Comparison of ENCODE assay signal across 1 cellular context in genomic region chr14:24160850-24161804, GRCh38.
TF ChIP-seq lines count a peak whose summit lies in the region.

Gene IRF9, plus strand, starts transcription at chr14:24161265. Its CDS starts 880 bp downstream, at chr14:24162145.

TF ChIP-seq in GM12878, 131 proteins besides CTCF, POLR2A, EP300 and RAD21 (continued from another document and continues in another):
- TF ChIP-seq IRF5 (IDR thresholded peaks at IDR 0.05; ENCODE audit: borderline replicate concordance) (no peak), BACH1 (IDR thresholded peaks at IDR 0.05; ENCODE audit: borderline replicate concordance) (peak; percentile 76; the same call in 1 of the 2 replicates), ETV6 (conservative IDR thresholded peaks at IDR 0.05 in 1 of 2, IDR thresholded peaks at IDR 0.05 in 1 of 2; ENCODE audit: borderline replicate concordance in 1 of 2, low read depth in 1 of 2) (peak in 1 of 2 experiments; percentile 34; a peak in 1 of 4 replicates), WRNIP1 (IDR thresholded peaks at IDR 0.05; ENCODE audit: borderline replicate concordance, low read depth, low read length) (peak; percentile 8; the same call in 1 of the 2 replicates), USF1 (IDR thresholded peaks at IDR 0.05; ENCODE audit: borderline replicate concordance, extremely low read length, insufficient read depth, low read depth, low read length) (peak; percentile 95), ZBTB11 (CRISPR knock-in tag; IDR thresholded peaks at IDR 0.05) (no peak), NR2C2 (IDR thresholded peaks at IDR 0.05; ENCODE audit: borderline replicate concordance, control insufficient read depth, insufficient read length, low read depth) (no peak), RUNX3 (IDR thresholded peaks at IDR 0.05; ENCODE audit: low read length) (peak; percentile 40), LARP7 (IDR thresholded peaks at IDR 0.05) (peak; percentile 68), TCF3 (IDR thresholded peaks at IDR 0.05; ENCODE audit: borderline replicate concordance, insufficient read depth, low read depth, low read length) (peak; percentile 38; the same call in 1 of the 2 replicates), BCLAF1 (IDR thresholded peaks at IDR 0.05) (no peak), MYC (IDR thresholded peaks at IDR 0.05; ENCODE audit: insufficient read depth, insufficient read length, insufficient replicate concordance, low read length, severe bottlenecking) (no peak), POLR2AphosphoS2 (IDR thresholded peaks at IDR 0.05; ENCODE audit: low read depth, low read length) (peak; percentile 97), BRCA1 (IDR thresholded peaks at IDR 0.05; ENCODE audit: low read depth, low read length) (no peak), RFX5 (IDR thresholded peaks at IDR 0.05; ENCODE audit: low read depth, low read length) (no peak), MEF2A (IDR thresholded peaks at IDR 0.05; ENCODE audit: insufficient read depth, low read depth, low read length) (0 out of 2 replicates have a peak, but pooled peaks have one; percentile 30), HDAC6 (IDR thresholded peaks at IDR 0.05; ENCODE audit: unreplicated experiment) (no peak), ZNF592 (IDR thresholded peaks at IDR 0.05) (no peak), JUND (IDR thresholded peaks at IDR 0.05; ENCODE audit: low read depth, low read length) (no peak), MEF2B (IDR thresholded peaks at IDR 0.05; ENCODE audit: partially characterized antibody, poor library complexity, severe bottlenecking) (peak; percentile 84), STAT3 (IDR thresholded peaks at IDR 0.05; ENCODE audit: low read depth, low read length) (peak; percentile 100), MXI1 (IDR thresholded peaks at IDR 0.05; ENCODE audit: low read depth, low read length) (peak; percentile 50; the same call in 1 of the 2 replicates), SMC3 (IDR thresholded peaks at IDR 0.05; ENCODE audit: borderline replicate concordance, low read length) (peak; percentile 62; the same call in 1 of the 2 replicates), NKRF (conservative IDR thresholded peaks at IDR 0.05) (peak; percentile 44; the same call in 1 of the 2 replicates), CHD4 (IDR thresholded peaks at IDR 0.05) (no peak), SMARCA5 (IDR thresholded peaks at IDR 0.05) (peak; percentile 90), BCL3 (IDR thresholded peaks at IDR 0.05; ENCODE audit: borderline replicate concordance, insufficient read depth, low read depth, low read length, poor library complexity, severe bottlenecking) (peak; percentile 16)
- TF ChIP-seq, protein P1, sequence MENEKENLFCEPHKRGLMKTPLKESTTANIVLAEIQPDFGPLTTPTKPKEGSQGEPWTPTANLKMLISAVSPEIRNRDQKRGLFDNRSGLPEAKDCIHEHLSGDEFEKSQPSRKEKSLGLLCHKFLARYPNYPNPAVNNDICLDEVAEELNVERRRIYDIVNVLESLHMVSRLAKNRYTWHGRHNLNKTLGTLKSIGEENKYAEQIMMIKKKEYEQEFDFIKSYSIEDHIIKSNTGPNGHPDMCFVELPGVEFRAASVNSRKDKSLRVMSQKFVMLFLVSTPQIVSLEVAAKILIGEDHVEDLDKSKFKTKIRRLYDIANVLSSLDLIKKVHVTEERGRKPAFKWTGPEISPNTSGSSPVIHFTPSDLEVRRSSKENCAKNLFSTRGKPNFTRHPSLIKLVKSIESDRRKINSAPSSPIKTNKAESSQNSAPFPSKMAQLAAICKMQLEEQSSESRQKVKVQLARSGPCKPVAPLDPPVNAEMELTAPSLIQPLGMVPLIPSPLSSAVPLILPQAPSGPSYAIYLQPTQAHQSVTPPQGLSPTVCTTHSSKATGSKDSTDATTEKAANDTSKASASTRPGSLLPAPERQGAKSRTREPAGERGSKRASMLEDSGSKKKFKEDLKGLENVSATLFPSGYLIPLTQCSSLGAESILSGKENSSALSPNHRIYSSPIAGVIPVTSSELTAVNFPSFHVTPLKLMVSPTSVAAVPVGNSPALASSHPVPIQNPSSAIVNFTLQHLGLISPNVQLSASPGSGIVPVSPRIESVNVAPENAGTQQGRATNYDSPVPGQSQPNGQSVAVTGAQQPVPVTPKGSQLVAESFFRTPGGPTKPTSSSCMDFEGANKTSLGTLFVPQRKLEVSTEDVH (IDR thresholded peaks at IDR 0.05; ENCODE audit: low read depth, partially characterized antibody) = peak; percentile 58
- TF ChIP-seq, protein P2, sequence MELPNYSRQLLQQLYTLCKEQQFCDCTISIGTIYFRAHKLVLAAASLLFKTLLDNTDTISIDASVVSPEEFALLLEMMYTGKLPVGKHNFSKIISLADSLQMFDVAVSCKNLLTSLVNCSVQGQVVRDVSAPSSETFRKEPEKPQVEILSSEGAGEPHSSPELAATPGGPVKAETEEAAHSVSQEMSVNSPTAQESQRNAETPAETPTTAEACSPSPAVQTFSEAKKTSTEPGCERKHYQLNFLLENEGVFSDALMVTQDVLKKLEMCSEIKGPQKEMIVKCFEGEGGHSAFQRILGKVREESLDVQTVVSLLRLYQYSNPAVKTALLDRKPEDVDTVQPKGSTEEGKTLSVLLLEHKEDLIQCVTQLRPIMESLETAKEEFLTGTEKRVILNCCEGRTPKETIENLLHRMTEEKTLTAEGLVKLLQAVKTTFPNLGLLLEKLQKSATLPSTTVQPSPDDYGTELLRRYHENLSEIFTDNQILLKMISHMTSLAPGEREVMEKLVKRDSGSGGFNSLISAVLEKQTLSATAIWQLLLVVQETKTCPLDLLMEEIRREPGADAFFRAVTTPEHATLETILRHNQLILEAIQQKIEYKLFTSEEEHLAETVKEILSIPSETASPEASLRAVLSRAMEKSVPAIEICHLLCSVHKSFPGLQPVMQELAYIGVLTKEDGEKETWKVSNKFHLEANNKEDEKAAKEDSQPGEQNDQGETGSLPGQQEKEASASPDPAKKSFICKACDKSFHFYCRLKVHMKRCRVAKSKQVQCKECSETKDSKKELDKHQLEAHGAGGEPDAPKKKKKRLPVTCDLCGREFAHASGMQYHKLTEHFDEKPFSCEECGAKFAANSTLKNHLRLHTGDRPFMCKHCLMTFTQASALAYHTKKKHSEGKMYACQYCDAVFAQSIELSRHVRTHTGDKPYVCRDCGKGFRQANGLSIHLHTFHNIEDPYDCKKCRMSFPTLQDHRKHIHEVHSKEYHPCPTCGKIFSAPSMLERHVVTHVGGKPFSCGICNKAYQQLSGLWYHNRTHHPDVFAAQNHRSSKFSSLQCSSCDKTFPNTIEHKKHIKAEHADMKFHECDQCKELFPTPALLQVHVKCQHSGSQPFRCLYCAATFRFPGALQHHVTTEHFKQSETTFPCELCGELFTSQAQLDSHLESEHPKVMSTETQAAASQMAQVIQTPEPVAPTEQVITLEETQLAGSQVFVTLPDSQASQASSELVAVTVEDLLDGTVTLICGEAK (IDR thresholded peaks at IDR 0.05; ENCODE audit: borderline replicate concordance) = no peak
